In genomic region chr6:52976591-52977035, GRCh38 we compare ENCODE assay signal across 10 cellular contexts. TPM values are rescaled to one million over a fixed set of nuclear protein-coding genes. Genes with fewer than 3 reads are reported as not detected.
A peak's percentile ranks its signal among the peaks of the same experiment; 100 is the strongest.
DNase-seq lines count a peak whose midpoint lies in the region; ATAC-seq and TF ChIP-seq lines count a peak whose summit lies in the region.
"Had no signal": no experiment of that assay in that cellular context is flagged by ENCODE, and none has a peak within 500 bp of the region (broad histone marks: within the 10 kb centered on the region; RNA-seq: fewer than 3 reads in every experiment).

No MANE protein-coding gene starts in this region.

- H4K20me1 ChIP-seq in hepatocyte (ENCODE audit: insufficient read depth, poor library complexity, severe bottlenecking): no peaks in the 10 kb centered on the region

- H3K27ac ChIP-seq in hepatocyte (peak overlapping the region; percentile 60), A673 (ENCODE audit: low read depth, low read length, poor library complexity, severe bottlenecking) (no peak overlapping the region)
- H3K27ac ChIP-seq: cardiac muscle cell had no signal

- DNase-seq in GM10248 (ENCODE audit: extremely low spot score) (peak; percentile 71), GM20000 (ENCODE audit: low spot score) (peak; percentile 61), hepatocyte (ENCODE audit: low spot score) (peak; percentile 28), ureter (ENCODE audit: low spot score) (no peak), NCI-H2029 (lab: John Stamatoyannopoulos, UW) (no peak), A673 (ENCODE audit: low spot score) (no peak)
- DNase-seq in stimulated activated naive CD4-positive, alpha-beta T cell treated with Interleukin-2 at 50 U/mL for 16 hours (lab: John Stamatoyannopoulos, UW): no peak

- H3K36me3 ChIP-seq in hepatocyte (replicated peaks; ENCODE audit: insufficient read depth, low read depth): no peaks in the 10 kb centered on the region
- H3K36me3 ChIP-seq in A673 (ENCODE audit: insufficient read depth, low read length, poor library complexity, severe bottlenecking): no peaks in the 10 kb centered on the region
- H3K36me3 ChIP-seq: cardiac muscle cell had no signal

- BruUV-seq in A673 (replicated peaks; lab: Mats Ljungman, UMichigan): no TSS peak

- POLR2A ChIA-PET in GM10248 (lab: Yijun Ruan, JAX): no interaction called here
- POLR2A ChIA-PET in A673 (lab: Charles Lee; ENCODE audit: low non-redundant PET): interaction anchor here (0.6 kb wide), 1 partner anchor 21 kb away, joined by 3 read pairs; no protein-coding TSS in a partner anchor

- intact Hi-C loops in A673 (cut with micrococcal nuclease; ENCODE audit: unreplicated experiment): no loop called here

- no peaks in the 10 kb centered on the region for H3K79me2 ChIP-seq in hepatocyte

- H3K4me3 ChIP-seq in hepatocyte: no peak overlapping the region
- H3K4me3 ChIP-seq in A673 (ENCODE audit: low read depth, low read length, poor library complexity, severe bottlenecking): no peak overlapping the region
- H3K4me3 ChIP-seq: cardiac muscle cell had no signal

- no peaks in the 10 kb centered on the region for H3K9me2 ChIP-seq in hepatocyte (replicated peaks; ENCODE audit: insufficient read depth)

- H3K4me2 ChIP-seq in hepatocyte: no peak overlapping the region

- ATAC-seq in HG03565 (IDR thresholded peaks at IDR 0.05; ENCODE audit: unreplicated experiment): peak; percentile 83
- ATAC-seq: Panc1 had no signal

- peaks cover 22% of the 10 kb centered on the region for H3K4me1 ChIP-seq in hepatocyte (ENCODE audit: insufficient read depth)
- peaks cover 10% of the 10 kb centered on the region for H3K4me1 ChIP-seq in A673 (ENCODE audit: insufficient read depth, low read length, poor library complexity, severe bottlenecking)

- 33% methylated on average over 3 of the region's 3 CpGs for WGBS in hepatocyte (ENCODE audit: low lambda C conversion rate, missing lambda C conversion rate)

- H2AFZ ChIP-seq in hepatocyte: no peak overlapping the region

- H3K27me3 ChIP-seq in hepatocyte (no peaks in the 10 kb centered on the region), A673 (replicated peaks; ENCODE audit: insufficient read depth, low read depth, low read length, poor library complexity) (no peaks in the 10 kb centered on the region)
- H3K27me3 ChIP-seq: cardiac muscle cell had no signal

- no peak for TF ChIP-seq CTCF in GM10248 (IDR thresholded peaks at IDR 0.05; ENCODE audit: control extremely low read depth, extremely low read depth, low read depth, missing control alignments)
- TF ChIP-seq CTCF in GM20000 (IDR thresholded peaks at IDR 0.05; ENCODE audit: extremely low read depth, missing control alignments): no peak
- no peak for TF ChIP-seq CTCF in hepatocyte (IDR thresholded peaks at IDR 0.05; ENCODE audit: poor library complexity)
- no peak for TF ChIP-seq CTCF in A673 (conservative IDR thresholded peaks at IDR 0.05; ENCODE audit: low read depth, low read length)

- H3K9me3 ChIP-seq in hepatocyte (ENCODE audit: low read depth) (no peaks in the 10 kb centered on the region), A673 (ENCODE audit: low read depth, low read length, poor library complexity, severe bottlenecking) (no peaks in the 10 kb centered on the region)

- CTCF ChIA-PET in GM10248 (lab: Yijun Ruan, JAX) (interaction anchor here (0.9 to 1.4 kb wide), 3 partner anchors 16 to 20 kb away, joined by 3 to 5 read pairs (median 3); partner anchors contain the start of gene GSTA4), A673 (lab: Charles Lee) (no interaction called here)

RNA-seq across cellular contexts. Expression of gene GSTA4, which starts 18.5 kb away (rescaled TPM):
- total RNA-seq in hepatocyte: 83.8 and 89.2 TPM in 2 replicates
- polyA plus RNA-seq in hepatocyte: 79.6 and 88.4 TPM in 2 replicates
- 12.2 TPM for total RNA-seq in ureter
- 30.8 and 39.2 TPM in 2 replicates for total RNA-seq in A673 (2021)

Comparison
In these comparisons a context has a peak if more than half of its experiments do, and no peak if none do; other contexts are left out.
1. DNase-seq: peak in GM10248 (single experiment), GM20000 (single experiment) and hepatocyte (single experiment); none in ureter (single experiment), NCI-H2029 (single experiment), A673 (single experiment) and stimulated activated naive CD4-positive, alpha-beta T cell treated with Interleukin-2 at 50 U/mL for 16 hours (single experiment).